Comparison of ENCODE assay signal across 1 cellular context in genomic region chr22:21621025-21621424, GRCh38.
TF ChIP-seq lines count a peak whose summit lies in the region.

No MANE protein-coding gene starts in this region.

TF ChIP-seq in WTC11, 78 proteins besides CTCF, POLR2A, EP300 and RAD21 (continued from another document):
- no peak for TF ChIP-seq STAT6 (CRISPR knock-in tag; conservative IDR thresholded peaks at IDR 0.05; ENCODE audit: low read depth)
- no peak for TF ChIP-seq ATF2 (CRISPR knock-in tag; IDR thresholded peaks at IDR 0.05; ENCODE audit: borderline replicate concordance, low read depth)
- no peak for TF ChIP-seq FOXJ3 (CRISPR knock-in tag; IDR thresholded peaks at IDR 0.05; ENCODE audit: borderline replicate concordance)
- no peak for TF ChIP-seq ZNF512 (CRISPR knock-in tag; IDR thresholded peaks at IDR 0.05; ENCODE audit: borderline replicate concordance)
- no peak for TF ChIP-seq ZNF232 (CRISPR knock-in tag; IDR thresholded peaks at IDR 0.05)
- no peak for TF ChIP-seq NFE2L1 (CRISPR knock-in tag; IDR thresholded peaks at IDR 0.05)
- TF ChIP-seq AFF4 (CRISPR knock-in tag; IDR thresholded peaks at IDR 0.05; ENCODE audit: borderline replicate concordance), result no peak
- TF ChIP-seq SMAD4 (CRISPR knock-in tag; IDR thresholded peaks at IDR 0.05), result no peak
